In genomic region chr15:78037779-78038305, GRCh38 we compare ENCODE assay signal across 18 cellular contexts. TPM values are rescaled to one million over a fixed set of nuclear protein-coding genes. Genes with fewer than 3 reads are reported as not detected.
DNase-seq lines count a peak whose midpoint lies in the region; ATAC-seq and TF ChIP-seq lines count a peak whose summit lies in the region.
"Had no signal": no experiment of that assay in that cellular context is flagged by ENCODE, and none has a peak within 500 bp of the region (broad histone marks: within the 10 kb centered on the region; RNA-seq: fewer than 3 reads in every experiment).

No MANE protein-coding gene starts in this region.

- in situ Hi-C loops in Panc1 (cut with HindIII; ENCODE audit: low pct_unique_long_range_greater_than_20kb, low sequenced_read_pairs) = no loop called here

- POLR2A ChIA-PET in activated CD4-positive, alpha-beta T cell treated with anti-CD3 and anti-CD28 coated beads for 36 hours (lab: Charles Lee) = interaction anchor here (0.6 kb wide), 1 partner anchor 21 kb away, joined by 4 read pairs; no protein-coding TSS in a partner anchor
- POLR2A ChIA-PET in Panc1 (lab: Charles Lee) = no interaction called here

- peaks cover 32% of the 10 kb centered on the region for H3K36me3 Mint-ChIP-seq in activated CD4-positive, alpha-beta T cell treated with anti-CD3 and anti-CD28 coated beads for 36 hours (ENCODE audit: low read depth)
- peaks cover 32% of the 10 kb centered on the region for H3K36me3 Mint-ChIP-seq in stimulated activated memory B cell treated with anti-CD40 and anti-IgM and Interleukin-4, amounts not matched to agents 10 μg/mL and 1 μg/mL and 100 μg/mL, for 72 hours

- no peak for ATAC-seq in activated CD4-positive, alpha-beta T cell treated with anti-CD3 and anti-CD28 coated beads for 36 hours
- ATAC-seq in Panc1 (no peak), GM18520 (IDR thresholded peaks at IDR 0.05; ENCODE audit: unreplicated experiment) (no peak)
- ATAC-seq in stimulated activated memory B cell treated with anti-CD40 and anti-IgM and Interleukin-4, amounts not matched to agents 10 μg/mL and 1 μg/mL and 100 μg/mL, for 72 hours = no peak
- ATAC-seq: right cardiac atrium had no signal

- peaks cover 26% of the 10 kb centered on the region for H3K4me1 ChIP-seq in Panc1 (ENCODE audit: control insufficient read depth, insufficient read depth, low read length)
- H3K4me1 ChIP-seq in effector memory CD4-positive, alpha-beta T cell (ENCODE audit: control insufficient read depth, insufficient read depth, low read length, poor library complexity, severe bottlenecking) = peaks cover 78% of the 10 kb centered on the region

- no peak for TF ChIP-seq CTCF in Panc1 (IDR thresholded peaks at IDR 0.05)

- no peaks in the 10 kb centered on the region for H3K9me3 ChIP-seq in Panc1 (ENCODE audit: control insufficient read depth, insufficient read depth, low read depth, low read length)
- no peaks in the 10 kb centered on the region for H3K9me3 ChIP-seq in effector memory CD4-positive, alpha-beta T cell (ENCODE audit: control insufficient read depth, low read length)

- no peaks in the 10 kb centered on the region for H3K9me3 Mint-ChIP-seq in activated CD4-positive, alpha-beta T cell treated with anti-CD3 and anti-CD28 coated beads for 36 hours (ENCODE audit: low read depth)
- H3K9me3 Mint-ChIP-seq in stimulated activated memory B cell treated with anti-CD40 and anti-IgM and Interleukin-4, amounts not matched to agents 10 μg/mL and 1 μg/mL and 100 μg/mL, for 72 hours = no peaks in the 10 kb centered on the region
- H3K9me3 Mint-ChIP-seq: HFFc6 had no signal

- BruUV-seq in Panc1 (replicated peaks; lab: Mats Ljungman, UMichigan) = no TSS peak

- peak overlapping the region; percentile 64 for H3K27ac Mint-ChIP-seq in activated CD4-positive, alpha-beta T cell treated with anti-CD3 and anti-CD28 coated beads for 36 hours
- H3K27ac Mint-ChIP-seq in stimulated activated memory B cell treated with anti-CD40 and anti-IgM and Interleukin-4, amounts not matched to agents 10 μg/mL and 1 μg/mL and 100 μg/mL, for 72 hours = peak overlapping the region; percentile 5
- H3K27ac Mint-ChIP-seq: HFFc6 had no signal

- H3K4me1 Mint-ChIP-seq in activated CD4-positive, alpha-beta T cell treated with anti-CD3 and anti-CD28 coated beads for 36 hours = peaks cover 95% of the 10 kb centered on the region
- H3K4me1 Mint-ChIP-seq in stimulated activated memory B cell treated with anti-CD40 and anti-IgM and Interleukin-4, amounts not matched to agents 10 μg/mL and 1 μg/mL and 100 μg/mL, for 72 hours = peaks cover 46% of the 10 kb centered on the region

- H3K27me3 ChIP-seq in Panc1 (ENCODE audit: control insufficient read depth, insufficient read depth, low read length) = no peaks in the 10 kb centered on the region
- H3K27me3 ChIP-seq in effector memory CD4-positive, alpha-beta T cell (replicated peaks; ENCODE audit: control insufficient read depth, insufficient read depth, low read length, poor library complexity, severe bottlenecking) = no peaks in the 10 kb centered on the region

- CTCF ChIA-PET in activated CD4-positive, alpha-beta T cell treated with anti-CD3 and anti-CD28 coated beads for 36 hours (lab: Charles Lee) = interaction anchor here (5.3 kb wide), 1 partner anchor 31 kb away, joined by 35 read pairs; no protein-coding TSS in a partner anchor
- CTCF ChIA-PET in Panc1 (lab: Charles Lee) = no interaction called here

- no peaks in the 10 kb centered on the region for H3K27me3 Mint-ChIP-seq in activated CD4-positive, alpha-beta T cell treated with anti-CD3 and anti-CD28 coated beads for 36 hours
- no peaks in the 10 kb centered on the region for H3K27me3 Mint-ChIP-seq in stimulated activated memory B cell treated with anti-CD40 and anti-IgM and Interleukin-4, amounts not matched to agents 10 μg/mL and 1 μg/mL and 100 μg/mL, for 72 hours

- intact Hi-C loops in activated CD4-positive, alpha-beta T cell treated with anti-CD3 and anti-CD28 coated beads for 36 hours (cut with DNase I, micrococcal nuclease) = loop anchor here in 1 of 2 experiments (10.0 kb wide), 2 partner anchors 83 to 1033 kb away; no protein-coding TSS in a partner anchor
- intact Hi-C loops in Panc1 (cut with micrococcal nuclease; ENCODE audit: unreplicated experiment) = no loop called here

- H3K36me3 ChIP-seq in Panc1 (ENCODE audit: control insufficient read depth, insufficient read depth, low read length) = peaks cover 5% of the 10 kb centered on the region
- H3K36me3 ChIP-seq in effector memory CD4-positive, alpha-beta T cell (ENCODE audit: control insufficient read depth, insufficient read depth, low read length) = peaks cover 7% of the 10 kb centered on the region

- no peak overlapping the region for H3K4me3 ChIP-seq in Panc1 (ENCODE audit: low read depth in 2 of 2, low read length in 2 of 2)
- H3K4me3 ChIP-seq in effector memory CD4-positive, alpha-beta T cell (ENCODE audit: insufficient read depth, low read depth, low read length, poor library complexity, severe bottlenecking) = no peak overlapping the region

- peak overlapping the region; percentile 20; the same call in 1 of the 2 replicates for H3K27ac ChIP-seq in Panc1 (ENCODE audit: low read length)
- peak overlapping the region; percentile 40 for H3K27ac ChIP-seq in effector memory CD4-positive, alpha-beta T cell (ENCODE audit: insufficient read depth, low read length, poor library complexity, severe bottlenecking)
- H3K27ac ChIP-seq: 22Rv1 had no signal

- no peak for DNase-seq in activated CD4-positive, alpha-beta T cell treated with anti-CD3 and anti-CD28 coated beads for 36 hours
- no peak for DNase-seq in activated CD4-positive, alpha-beta T cell treated with anti-CD3 and anti-CD28 coated beads for 4 hours
- DNase-seq in Panc1 (ENCODE audit: low read depth, low spot score) (no peak), cerebellar nuclear complex (lab: John Stamatoyannopoulos, UW) (no peak), HUDEP-2 (lab: John Stamatoyannopoulos, UW; ENCODE audit: unreplicated experiment in 76 of 76) (no peak)
- DNase-seq in effector memory CD4-positive, alpha-beta T cell = no peak
- DNase-seq: activated T-cell treated with anti-CD3 and anti-CD28 coated beads, Interleukin-2, amount 50 U/mL, for 48 hours; head of caudate nucleus; HFFc6; NCI-H2171; right cardiac atrium; stimulated activated CD4-positive, alpha-beta T cell treated with anti-CD3 and anti-CD28 coated beads, Interleukin-4, amount 100 ng/mL, for 1 hour had no signal

- peak overlapping the region; percentile 2 for H3K4me3 Mint-ChIP-seq in activated CD4-positive, alpha-beta T cell treated with anti-CD3 and anti-CD28 coated beads for 36 hours
- H3K4me3 Mint-ChIP-seq in stimulated activated memory B cell treated with anti-CD40 and anti-IgM and Interleukin-4, amounts not matched to agents 10 μg/mL and 1 μg/mL and 100 μg/mL, for 72 hours = no peak overlapping the region
- H3K4me3 Mint-ChIP-seq: HFFc6 had no signal

RNA-seq across cellular contexts. Expression of gene TBC1D2B, which starts 39.7 kb away (rescaled TPM):
- total RNA-seq in activated CD4-positive, alpha-beta T cell treated with anti-CD3 and anti-CD28 coated beads for 36 hours = 10 to 100 TPM; 49.3 to 52.0 TPM
- 59.3 TPM for total RNA-seq in Panc1 (2021; ENCODE audit: unreplicated experiment)
- 45.7 TPM for polyA plus RNA-seq in Panc1 (2012; ENCODE audit: insufficient read length)

RNA-seq across cellular contexts. Expression of gene SH2D7, which starts 54.5 kb away (rescaled TPM):
- not detected for total RNA-seq in activated CD4-positive, alpha-beta T cell treated with anti-CD3 and anti-CD28 coated beads for 36 hours
- total RNA-seq in Panc1 (2021; ENCODE audit: unreplicated experiment) = not detected
- 0.38 TPM for polyA plus RNA-seq in Panc1 (2012; ENCODE audit: insufficient read length)
- total RNA-seq: bronchial epithelial cell, epithelial cell of proximal tubule, HFFc6, M059J, right cardiac atrium had no signal
